In the genomic region with DNA sequence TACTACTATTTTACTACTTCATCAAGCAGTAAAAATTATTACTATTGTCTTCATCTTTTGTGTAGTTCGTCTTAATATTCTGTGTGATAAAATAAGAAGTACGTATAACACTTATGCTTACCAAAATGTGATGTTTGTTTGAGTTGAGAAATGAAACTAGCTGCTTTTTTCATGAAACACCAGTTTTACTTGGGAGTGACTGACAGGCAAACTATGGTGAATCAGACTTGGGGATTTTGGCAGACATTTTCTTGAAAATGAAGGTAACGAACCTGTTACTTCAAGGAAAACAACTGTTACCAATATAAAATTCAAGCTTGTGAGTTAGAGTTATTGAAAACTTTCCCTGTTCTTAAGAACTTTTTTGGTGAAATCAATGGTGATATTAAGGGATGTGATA, we compare ENCODE assay signal across 1 cellular context.
TF ChIP-seq lines count a peak whose summit lies in the region.

No MANE protein-coding gene starts in this region.

TF ChIP-seq in GM12878, 131 proteins besides CTCF, POLR2A, EP300 and RAD21:
- TF ChIP-seq, protein P1, sequence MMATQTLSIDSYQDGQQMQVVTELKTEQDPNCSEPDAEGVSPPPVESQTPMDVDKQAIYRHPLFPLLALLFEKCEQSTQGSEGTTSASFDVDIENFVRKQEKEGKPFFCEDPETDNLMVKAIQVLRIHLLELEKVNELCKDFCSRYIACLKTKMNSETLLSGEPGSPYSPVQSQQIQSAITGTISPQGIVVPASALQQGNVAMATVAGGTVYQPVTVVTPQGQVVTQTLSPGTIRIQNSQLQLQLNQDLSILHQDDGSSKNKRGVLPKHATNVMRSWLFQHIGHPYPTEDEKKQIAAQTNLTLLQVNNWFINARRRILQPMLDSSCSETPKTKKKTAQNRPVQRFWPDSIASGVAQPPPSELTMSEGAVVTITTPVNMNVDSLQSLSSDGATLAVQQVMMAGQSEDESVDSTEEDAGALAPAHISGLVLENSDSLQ (IDR thresholded peaks at IDR 0.05): peak; percentile 89
- TF ChIP-seq YY1 (IDR thresholded peaks at IDR 0.05; ENCODE audit: low read depth, low read length): peak; percentile 23; the same call in 1 of the 2 replicates
- TF ChIP-seq, protein P2, sequence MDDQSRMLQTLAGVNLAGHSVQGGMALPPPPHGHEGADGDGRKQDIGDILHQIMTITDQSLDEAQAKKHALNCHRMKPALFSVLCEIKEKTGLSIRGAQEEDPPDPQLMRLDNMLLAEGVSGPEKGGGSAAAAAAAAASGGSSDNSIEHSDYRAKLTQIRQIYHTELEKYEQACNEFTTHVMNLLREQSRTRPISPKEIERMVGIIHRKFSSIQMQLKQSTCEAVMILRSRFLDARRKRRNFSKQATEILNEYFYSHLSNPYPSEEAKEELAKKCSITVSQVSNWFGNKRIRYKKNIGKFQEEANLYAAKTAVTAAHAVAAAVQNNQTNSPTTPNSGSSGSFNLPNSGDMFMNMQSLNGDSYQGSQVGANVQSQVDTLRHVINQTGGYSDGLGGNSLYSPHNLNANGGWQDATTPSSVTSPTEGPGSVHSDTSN (IDR thresholded peaks at IDR 0.05; ENCODE audit: insufficient replicate concordance, low read depth, low read length): peak; percentile 62
- TF ChIP-seq, protein P3, sequence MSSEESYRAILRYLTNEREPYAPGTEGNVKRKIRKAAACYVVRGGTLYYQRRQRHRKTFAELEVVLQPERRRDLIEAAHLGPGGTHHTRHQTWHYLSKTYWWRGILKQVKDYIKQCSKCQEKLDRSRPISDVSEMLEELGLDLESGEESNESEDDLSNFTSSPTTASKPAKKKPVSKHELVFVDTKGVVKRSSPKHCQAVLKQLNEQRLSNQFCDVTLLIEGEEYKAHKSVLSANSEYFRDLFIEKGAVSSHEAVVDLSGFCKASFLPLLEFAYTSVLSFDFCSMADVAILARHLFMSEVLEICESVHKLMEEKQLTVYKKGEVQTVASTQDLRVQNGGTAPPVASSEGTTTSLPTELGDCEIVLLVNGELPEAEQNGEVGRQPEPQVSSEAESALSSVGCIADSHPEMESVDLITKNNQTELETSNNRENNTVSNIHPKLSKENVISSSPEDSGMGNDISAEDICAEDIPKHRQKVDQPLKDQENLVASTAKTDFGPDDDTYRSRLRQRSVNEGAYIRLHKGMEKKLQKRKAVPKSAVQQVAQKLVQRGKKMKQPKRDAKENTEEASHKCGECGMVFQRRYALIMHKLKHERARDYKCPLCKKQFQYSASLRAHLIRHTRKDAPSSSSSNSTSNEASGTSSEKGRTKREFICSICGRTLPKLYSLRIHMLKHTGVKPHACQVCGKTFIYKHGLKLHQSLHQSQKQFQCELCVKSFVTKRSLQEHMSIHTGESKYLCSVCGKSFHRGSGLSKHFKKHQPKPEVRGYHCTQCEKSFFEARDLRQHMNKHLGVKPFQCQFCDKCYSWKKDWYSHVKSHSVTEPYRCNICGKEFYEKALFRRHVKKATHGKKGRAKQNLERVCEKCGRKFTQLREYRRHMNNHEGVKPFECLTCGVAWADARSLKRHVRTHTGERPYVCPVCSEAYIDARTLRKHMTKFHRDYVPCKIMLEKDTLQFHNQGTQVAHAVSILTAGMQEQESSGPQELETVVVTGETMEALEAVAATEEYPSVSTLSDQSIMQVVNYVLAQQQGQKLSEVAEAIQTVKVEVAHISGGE (CRISPR knock-in tag; IDR thresholded peaks at IDR 0.05): no peak
